ENCODE assay signal across 26 cellular contexts in the genomic region with DNA sequence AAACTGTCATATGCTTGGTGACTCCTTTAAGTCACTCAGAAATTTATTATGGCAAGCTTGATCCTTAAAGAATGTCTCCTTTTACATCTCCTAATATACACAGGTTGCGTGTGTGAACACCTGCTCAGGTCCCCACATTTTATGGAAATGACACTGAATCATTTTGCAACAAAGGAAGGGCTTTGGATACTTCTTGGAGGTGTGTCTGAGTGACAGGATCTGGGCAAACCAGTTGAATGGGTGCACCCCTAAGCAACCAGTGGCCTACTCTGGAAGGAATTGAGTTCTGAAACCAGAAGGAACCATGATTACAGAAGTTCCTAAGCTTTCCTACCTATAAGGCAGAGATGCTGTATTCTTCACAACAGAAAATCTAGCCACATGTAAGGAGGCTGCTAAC.
"Had no signal": no experiment of that assay in that cellular context is flagged by ENCODE, and none has a peak within 500 bp of the region (broad histone marks: within the 10 kb centered on the region; RNA-seq: fewer than 3 reads in every experiment).

No MANE protein-coding gene starts in this region.

- H3K4me1 Mint-ChIP-seq: mesothelial cell of epicardium; naive B cell; natural killer cell; neural progenitor cell; stimulated activated naive B cell treated with anti-CD40 and anti-IgM and Interleukin-4, amounts not matched to agents 10 μg/mL and 1 μg/mL and 100 μg/mL, for 72 hours had no signal

- DNase-seq: islet precursor cell; left ventricle myocardium inferior; mesendoderm; naive B cell; natural killer cell; nephron progenitor cell; ovary; right lobe of liver; stimulated activated CD4-positive, alpha-beta T cell treated with anti-CD3 and anti-CD28 coated beads, Interleukin-12 subunit alpha, Interleukin-12 subunit beta, amount 100 ng/mL, for 4 hours; stimulated activated CD4-positive, alpha-beta T cell treated with anti-CD3 and anti-CD28 coated beads, Interleukin-15, amount 100 ng/mL, for 24 hours; stimulated activated CD4-positive, alpha-beta T cell treated with anti-CD3 and anti-CD28 coated beads, Interleukin-2, amount 100 ng/mL, for 24 hours; stimulated activated CD4-positive, alpha-beta T cell treated with anti-CD3 and anti-CD28 coated beads, Interleukin-4, amount 100 ng/mL, for 1 hour; stimulated activated naive B cell treated with anti-CD40 and anti-IgM and Interleukin-4, amounts not matched to agents 10 μg/mL and 1 μg/mL and 100 μg/mL, for 72 hours; stimulated activated naive CD8-positive, alpha-beta T cell treated with anti-CD3 and anti-CD28 coated beads, Interleukin-15, Interleukin-2, amounts not matched to agents 100 U/mL and 50 U/mL, for 24 hours; stomach; testis; thyroid gland; transverse colon; upper lobe of right lung had no signal

- FAIRE-seq: urothelium cell line had no signal

- H3K4me3 ChIP-seq: left ventricle myocardium inferior, lung, neural progenitor cell, ovary, right atrium auricular region, right lobe of liver, stomach, testis, thyroid gland, transverse colon, upper lobe of right lung had no signal

- ATAC-seq: natural killer cell; right lobe of liver; stimulated activated naive B cell treated with anti-CD40 and anti-IgM and Interleukin-4, amounts not matched to agents 10 μg/mL and 1 μg/mL and 100 μg/mL, for 72 hours; stimulated activated naive CD8-positive, alpha-beta T cell treated with anti-CD3 and anti-CD28 coated beads, Interleukin-15, Interleukin-2, amounts not matched to agents 100 U/mL and 50 U/mL, for 24 hours; upper lobe of right lung had no signal

- H3K36me3 ChIP-seq: left ventricle myocardium inferior, neural progenitor cell, neutrophil, ovary, right atrium auricular region, right lobe of liver, stomach, thyroid gland, transverse colon, upper lobe of right lung had no signal

- H3K9me3 Mint-ChIP-seq: mesothelial cell of epicardium; nephron progenitor cell; neural progenitor cell; stimulated activated naive B cell treated with anti-CD40 and anti-IgM and Interleukin-4, amounts not matched to agents 10 μg/mL and 1 μg/mL and 100 μg/mL, for 72 hours had no signal

- H3K4me3 Mint-ChIP-seq: mesothelial cell of epicardium; naive B cell; natural killer cell; nephron progenitor cell; neural progenitor cell; stimulated activated naive B cell treated with anti-CD40 and anti-IgM and Interleukin-4, amounts not matched to agents 10 μg/mL and 1 μg/mL and 100 μg/mL, for 72 hours had no signal

- H3K27ac Mint-ChIP-seq: mesothelial cell of epicardium; natural killer cell; nephron progenitor cell; neural progenitor cell; progenitor cell of endocrine pancreas; stimulated activated naive B cell treated with anti-CD40 and anti-IgM and Interleukin-4, amounts not matched to agents 10 μg/mL and 1 μg/mL and 100 μg/mL, for 72 hours had no signal

- H3K27me3 ChIP-seq: neural progenitor cell, neutrophil, ovary, right atrium auricular region, right lobe of liver, stomach, testis, thyroid gland, transverse colon, upper lobe of right lung had no signal

- H3K36me3 Mint-ChIP-seq: mesothelial cell of epicardium; naive B cell; natural killer cell; neural progenitor cell; stimulated activated naive B cell treated with anti-CD40 and anti-IgM and Interleukin-4, amounts not matched to agents 10 μg/mL and 1 μg/mL and 100 μg/mL, for 72 hours had no signal
